Comparison of ENCODE assay signal across 9 cellular contexts in genomic region chr9:4832786-4833579, GRCh38. TPM values are rescaled to one million over a fixed set of nuclear protein-coding genes. Genes with fewer than 3 reads are reported as not detected.
DNase-seq lines count a peak whose midpoint lies in the region; ATAC-seq, FAIRE-seq and TF ChIP-seq lines count a peak whose summit lies in the region.
"Had no signal": no experiment of that assay in that cellular context is flagged by ENCODE, and none has a peak within 500 bp of the region (broad histone marks: within the 10 kb centered on the region; RNA-seq: fewer than 3 reads in every experiment).

No MANE protein-coding gene starts in this region.

- H3K4me1 Mint-ChIP-seq in astrocyte (ENCODE audit: low read depth, unreplicated experiment), result peaks cover 56% of the 10 kb centered on the region

- H3K27ac Mint-ChIP-seq in astrocyte (ENCODE audit: unreplicated experiment), result peak overlapping the region; percentile 89

- ATAC-seq in GM21423 (IDR thresholded peaks at IDR 0.05; ENCODE audit: unreplicated experiment) (no peak), HG03521 (IDR thresholded peaks at IDR 0.05; ENCODE audit: unreplicated experiment) (no peak), GM18505 (IDR thresholded peaks at IDR 0.05; ENCODE audit: unreplicated experiment) (no peak)

- peak overlapping the region; percentile 78 for H3K9ac ChIP-seq in astrocyte (ENCODE audit: low read length)

- TF ChIP-seq CTCF in AG04449 (IDR thresholded peaks at IDR 0.05; ENCODE audit: insufficient read depth, low read length, missing control alignments) (no peak), astrocyte (IDR thresholded peaks at IDR 0.05; ENCODE audit: insufficient read depth, low read depth, low read length) (no peak), right atrium auricular region (IDR thresholded peaks at IDR 0.05) (no peak)

- peaks cover 8% of the 10 kb centered on the region for H3K36me3 Mint-ChIP-seq in astrocyte (ENCODE audit: low read depth, unreplicated experiment)

- POLR2A ChIA-PET in AG04449 (lab: Yijun Ruan, JAX), result no interaction called here

- DNase-seq in AG04449 (ENCODE audit: low read depth, low spot score) (peak; percentile 79), HTR-8/SVneo (ENCODE audit: insufficient read length, low spot score) (peak; percentile 66), astrocyte (ENCODE audit: low read depth) (peak; percentile 100), myocyte (ENCODE audit: low read depth) (peak; percentile 89), right atrium auricular region (ENCODE audit: low spot score) (no peak)
- DNase-seq: SHP77 treated with DMSO at 0.1 percent for 48 hours had no signal

- peak overlapping the region; percentile 99 for H3K27ac ChIP-seq in astrocyte (ENCODE audit: low read depth, low read length)
- no peak overlapping the region for H3K27ac ChIP-seq in right atrium auricular region

- no peaks in the 10 kb centered on the region for H3K27me3 Mint-ChIP-seq in astrocyte (ENCODE audit: low read depth, unreplicated experiment)

- FAIRE-seq in HTR-8/SVneo (lab: Jason Lieb, UNC) (no peak), astrocyte (lab: Jason Lieb, UNC) (peak; percentile 97)

- H3K4me2 ChIP-seq in astrocyte (ENCODE audit: low read length), result peak overlapping the region; percentile 76

- H3K4me3 ChIP-seq in AG04449 (ENCODE audit: low read depth, low read length), result no peak overlapping the region
- peak overlapping the region; percentile 17 for H3K4me3 ChIP-seq in astrocyte (ENCODE audit: insufficient read depth, low read depth, low read length)
- no peak overlapping the region for H3K4me3 ChIP-seq in right atrium auricular region

- no peaks in the 10 kb centered on the region for H3K36me3 ChIP-seq in astrocyte (ENCODE audit: insufficient read depth, low read length)
- H3K36me3 ChIP-seq in right atrium auricular region, result peaks cover 22% of the 10 kb centered on the region

- no peaks in the 10 kb centered on the region for H4K20me1 ChIP-seq in astrocyte (ENCODE audit: insufficient read depth, low read length)

- no peaks in the 10 kb centered on the region for H3K9me3 Mint-ChIP-seq in astrocyte (ENCODE audit: unreplicated experiment)

- TF ChIP-seq POLR2A in GM18505 (IDR thresholded peaks at IDR 0.05; ENCODE audit: borderline replicate concordance, extremely low read depth, insufficient read depth, insufficient read length), result no peak

- H3K27me3 ChIP-seq in astrocyte (ENCODE audit: insufficient read depth, low read length) (no peaks in the 10 kb centered on the region), right atrium auricular region (no peaks in the 10 kb centered on the region)

- no peaks in the 10 kb centered on the region for H3K9me3 ChIP-seq in astrocyte (ENCODE audit: insufficient read depth, low read depth, low read length)
- no peaks in the 10 kb centered on the region for H3K9me3 ChIP-seq in right atrium auricular region

- peaks cover 64% of the 10 kb centered on the region for H3K4me1 ChIP-seq in astrocyte (ENCODE audit: insufficient read depth, low read length)
- no peaks in the 10 kb centered on the region for H3K4me1 ChIP-seq in right atrium auricular region

- H3K79me2 ChIP-seq in astrocyte (ENCODE audit: insufficient read depth, low read length), result peaks cover 26% of the 10 kb centered on the region

- CTCF ChIA-PET in AG04449 (lab: Yijun Ruan, JAX), result interaction anchor here (0.8 to 1.1 kb wide), 2 partner anchors 13 to 57 kb away, joined by 3 read pairs; no protein-coding TSS in a partner anchor

- peak overlapping the region; percentile 39 for H2AFZ ChIP-seq in astrocyte (ENCODE audit: low read depth, low read length)

- H3K4me3 Mint-ChIP-seq in astrocyte (ENCODE audit: unreplicated experiment), result no peak overlapping the region

RNA-seq across cellular contexts. Expression of gene RCL1, which starts 40.2 kb away (rescaled TPM):
- total RNA-seq in astrocyte (19.6 and 22.3 TPM in 2 replicates), myocyte (11.7 and 12.1 TPM in 2 replicates), right atrium auricular region (1 to 10 TPM; 7.2 to 8.6 TPM)
- 6.5 TPM for polyA plus RNA-seq in myocyte (2012)
